Comparison of ENCODE assay signal across 8 cellular contexts in genomic region chr16:88783391-88784073, GRCh38. TPM values are rescaled to one million over a fixed set of nuclear protein-coding genes. Genes with fewer than 3 reads are reported as not detected.
DNase-seq lines count a peak whose midpoint lies in the region; ATAC-seq and TF ChIP-seq lines count a peak whose summit lies in the region.

No MANE protein-coding gene starts in this region.

- ATAC-seq in GM21515 (IDR thresholded peaks at IDR 0.05; ENCODE audit: unreplicated experiment): no peak
- ATAC-seq in HG02759 (IDR thresholded peaks at IDR 0.05; ENCODE audit: unreplicated experiment): no peak

- H3K27me3 Mint-ChIP-seq in activated naive CD4-positive, alpha-beta T cell treated with anti-CD3 and anti-CD28 coated beads, Interleukin-2, amount 50 U/mL, for 24 hours: no peaks in the 10 kb centered on the region

- DNase-seq in activated naive CD4-positive, alpha-beta T cell treated with Interleukin-2 at 50 U/mL for 16 hours: no peak
- DNase-seq in adrenal gland (peak in 4 of 7 donors; percentile 56 to 76 (median 64)), iPS DF 6.9 (ENCODE audit: low read depth, low spot score) (no peak), skeletal muscle cell (ENCODE audit: low read depth) (no peak), SKM-1 (lab: John Stamatoyannopoulos, UW; ENCODE audit: unreplicated experiment) (no peak)

- H3K4me3 ChIP-seq in adrenal gland: peak overlapping the region in 2 of 4 donors; percentile 63 to 99
- peak overlapping the region; percentile 62; the same call in 1 of the 2 replicates for H3K4me3 ChIP-seq in iPS DF 6.9 (ENCODE audit: low read length)
- peak overlapping the region; percentile 70 for H3K4me3 ChIP-seq in skeletal muscle cell (ENCODE audit: low read depth, low read length)

- H3K27ac ChIP-seq in adrenal gland: peak overlapping the region; percentile 47 to 99 (median 79)
- H3K27ac ChIP-seq in iPS DF 6.9 (ENCODE audit: low read length): no peak overlapping the region

- peak overlapping the region; percentile 72 for H3K4me3 Mint-ChIP-seq in activated naive CD4-positive, alpha-beta T cell treated with anti-CD3 and anti-CD28 coated beads, Interleukin-2, amount 50 U/mL, for 24 hours

- H3K9me3 ChIP-seq in adrenal gland (replicated peaks in 1 of 3) (no peaks in the 10 kb centered on the region), iPS DF 6.9 (ENCODE audit: control insufficient read depth, insufficient read depth, low read length) (no peaks in the 10 kb centered on the region)

- WGBS in adrenal gland, 4 donors: 41 to 56% (median 46%) methylated on average over 16 to 27 of the region's 27 CpGs
- no CpG with 5 or more reads among the region's 27 CpGs for WGBS in iPS DF 6.9 (ENCODE audit: insufficient coverage, insufficient read length)

- intact Hi-C loops in adrenal gland (cut with DNase I): loop anchor here in 1 of 2 donors (2.0 kb wide), 2 partner anchors 39 to 47 kb away; no protein-coding TSS in a partner anchor

- H3K4me1 Mint-ChIP-seq in activated naive CD4-positive, alpha-beta T cell treated with anti-CD3 and anti-CD28 coated beads, Interleukin-2, amount 50 U/mL, for 24 hours: peaks cover 46% of the 10 kb centered on the region

- TF ChIP-seq CTCF in adrenal gland (IDR thresholded peaks at IDR 0.05): no peak

- H3K4me1 ChIP-seq in adrenal gland (replicated peaks in 1 of 2): peaks cover 10 to 49% of the 10 kb centered on the region in 2 donors
- peaks cover 4% of the 10 kb centered on the region for H3K4me1 ChIP-seq in iPS DF 6.9 (ENCODE audit: control insufficient read depth, insufficient read depth, low read length)

- peak overlapping the region; percentile 84 for H3K27ac Mint-ChIP-seq in activated naive CD4-positive, alpha-beta T cell treated with anti-CD3 and anti-CD28 coated beads, Interleukin-2, amount 50 U/mL, for 24 hours

- H3K27me3 ChIP-seq in adrenal gland (no peaks in the 10 kb centered on the region), iPS DF 6.9 (ENCODE audit: control insufficient read depth, insufficient read depth, low read length) (no peaks in the 10 kb centered on the region)

- H3K36me3 ChIP-seq in adrenal gland (replicated peaks in 1 of 2): no peaks in the 10 kb centered on the region
- H3K36me3 ChIP-seq in iPS DF 6.9 (ENCODE audit: control insufficient read depth, insufficient read depth, low read length): no peaks in the 10 kb centered on the region; the same call in 1 of the 2 replicates

- H3K36me3 Mint-ChIP-seq in activated naive CD4-positive, alpha-beta T cell treated with anti-CD3 and anti-CD28 coated beads, Interleukin-2, amount 50 U/mL, for 24 hours: no peaks in the 10 kb centered on the region

- TF ChIP-seq POLR2A in adrenal gland (IDR thresholded peaks at IDR 0.05): no peak

- no peaks in the 10 kb centered on the region for H3K9me3 Mint-ChIP-seq in activated naive CD4-positive, alpha-beta T cell treated with anti-CD3 and anti-CD28 coated beads, Interleukin-2, amount 50 U/mL, for 24 hours

RNA-seq across cellular contexts. Expression of gene PIEZO1, which starts 1.5 kb away (rescaled TPM):
- total RNA-seq in adrenal gland: 100 to 1,000 TPM in 2 of 8 donors, 10 to 100 TPM in 6; 48.9 to 119 (median 92.4) TPM
- 100 to 1,000 TPM in 2 of 3 donors, 10 to 100 TPM in 1; 16.6 to 327 (median 259) TPM for polyA plus RNA-seq in adrenal gland

RNA-seq across cellular contexts. Expression of gene CDT1, which starts 20.1 kb away (rescaled TPM):
- total RNA-seq in adrenal gland: 1 to 10 TPM in 6 of 8 donors, under 1 TPM in 1, not detected in 1; 0.52 to 4.5 (median 1.7) TPM
- under 1 TPM; 0.29 to 0.44 (median 0.40) TPM for polyA plus RNA-seq in adrenal gland

RNA-seq across cellular contexts. Expression of gene APRT, which starts 28.2 kb away (rescaled TPM):
- total RNA-seq in adrenal gland: 100 to 1,000 TPM; 145 to 250 (median 181) TPM
- 100 to 1,000 TPM; 116 to 227 (median 121) TPM for polyA plus RNA-seq in adrenal gland

Comparison
In these comparisons a context has a peak if more than half of its experiments do, and no peak if none do; other contexts are left out.
1. DNase-seq: peak in adrenal gland (4 of 7); none in activated naive CD4-positive, alpha-beta T cell treated with Interleukin-2 at 50 U/mL for 16 hours (single experiment), iPS DF 6.9 (single experiment), skeletal muscle cell (single experiment) and SKM-1 (single experiment).